ENCODE assay signal across 8 cellular contexts in genomic region chr2:99559075-99559662, GRCh38.
A peak's percentile ranks its signal among the peaks of the same experiment; 100 is the strongest.
DNase-seq lines count a peak whose midpoint lies in the region; ATAC-seq, FAIRE-seq and TF ChIP-seq lines count a peak whose summit lies in the region.

No MANE protein-coding gene starts in this region.

- WGBS in mammary epithelial cell (ENCODE audit: low coverage, missing lambda C conversion rate), result 3% methylated on average over 15 of the region's 17 CpGs

- TF ChIP-seq CTCF in GM12872 (IDR thresholded peaks at IDR 0.05; ENCODE audit: insufficient read depth, low read depth, low read length) (peak; percentile 90), mammary epithelial cell (conservative IDR thresholded peaks at IDR 0.05 in 1 of 2, IDR thresholded peaks at IDR 0.05 in 1 of 2; ENCODE audit: extremely low read depth in 1 of 2, insufficient read depth in 1 of 2, low read depth in 1 of 2, low read length in 2 of 2) (peak; percentile 97 to 98), kidney (IDR thresholded peaks at IDR 0.05; ENCODE audit: borderline replicate concordance, extremely low read depth, insufficient read depth) (peak; percentile 98)

- peak; percentile 67 for FAIRE-seq in kidney (lab: Jason Lieb, UNC)

- H3K27ac ChIP-seq in mammary epithelial cell (ENCODE audit: insufficient read depth, low read depth, low read length) (no peak overlapping the region), kidney (ENCODE audit: low read depth in 2 of 2, low read length in 2 of 2) (no peak overlapping the region)

- DNase-seq in NCI-H345 (lab: John Stamatoyannopoulos, UW) (peak; percentile 84), mammary epithelial cell (peak; percentile 50), kidney (peak; percentile 92)
- DNase-seq in activated CD4-positive, CD25-positive, alpha-beta regulatory T cell treated with anti-CD3 and anti-CD28 coated beads, Interleukin-2, amount 50 U/mL, for 16 hours (ENCODE audit: low read depth, low spot score), result peak; percentile 71
- peak; percentile 77 to 91 (median 84) for DNase-seq in stimulated activated CD4-positive, alpha-beta T cell treated with anti-CD3 and anti-CD28 coated beads, Interleukin-1b, Interleukin-23, amount 100 ng/mL, for 24 hours (ENCODE audit: low read depth in 4 of 4, low spot score in 1 of 4)

- H3K4me1 ChIP-seq in mammary epithelial cell (ENCODE audit: insufficient read depth, low read length) (no peaks in the 10 kb centered on the region), kidney (ENCODE audit: control insufficient read depth in 1 of 2, insufficient read depth in 1 of 2, low read depth in 1 of 2, low read length in 2 of 2) (no peaks in the 10 kb centered on the region)

- H2AFZ ChIP-seq in mammary epithelial cell (ENCODE audit: low read depth, low read length), result no peak overlapping the region

- no peak overlapping the region for H3K9ac ChIP-seq in mammary epithelial cell (ENCODE audit: insufficient read depth, low read length)
- no peak overlapping the region for H3K9ac ChIP-seq in kidney (ENCODE audit: low read length in 2 of 2)

- no peaks in the 10 kb centered on the region for H3K9me3 ChIP-seq in mammary epithelial cell (replicated peaks; ENCODE audit: insufficient read depth, low read length)
- H3K9me3 ChIP-seq in kidney (ENCODE audit: control insufficient read depth in 1 of 2, low read length in 2 of 2), result no peaks in the 10 kb centered on the region

- intact Hi-C loops in mammary epithelial cell (cut with micrococcal nuclease), result loop anchor here (1.0 to 10.0 kb wide), 5 partner anchors 136 to 823 kb away; no protein-coding TSS in a partner anchor
- intact Hi-C loops in kidney (cut with DNase I), result loop anchor here (5.0 kb wide), 1 partner anchor 683 kb away; no protein-coding TSS in a partner anchor

- CTCF ChIA-PET in mammary epithelial cell (lab: Charles Lee; ENCODE audit: low non-redundant PET), result interaction anchor here (0.5 to 0.7 kb wide), 5 partner anchors 94 to 753 kb away, joined by 4 to 6 read pairs (median 4); no protein-coding TSS in a partner anchor

- BruUV-seq in mammary epithelial cell (replicated peaks; lab: Mats Ljungman, UMichigan), result no TSS peak

- no peak overlapping the region for H3K4me3 ChIP-seq in mammary epithelial cell (replicated peaks in 1 of 3; ENCODE audit: insufficient read depth in 1 of 3, low read depth in 2 of 3, low read length in 3 of 3)
- H3K4me3 ChIP-seq in kidney (ENCODE audit: low read length in 2 of 2), result no peak overlapping the region

- H3K79me2 ChIP-seq in mammary epithelial cell (ENCODE audit: insufficient read depth, low read length), result no peaks in the 10 kb centered on the region

- no peak overlapping the region for H3K4me2 ChIP-seq in mammary epithelial cell (ENCODE audit: insufficient read depth, low read depth, low read length)

- in situ Hi-C loops in mammary epithelial cell (cut with MboI; ENCODE audit: low sequenced_read_pairs in 2 of 2), result loop anchor here (10.0 to 25.0 kb wide), 4 partner anchors 253 to 828 kb away; no protein-coding TSS in a partner anchor

- peak; percentile 67 for ATAC-seq in HG03103 (IDR thresholded peaks at IDR 0.05; ENCODE audit: low read depth, unreplicated experiment)
- ATAC-seq in HG03139 (IDR thresholded peaks at IDR 0.05; ENCODE audit: unreplicated experiment), result no peak

- H4K20me1 ChIP-seq in mammary epithelial cell (ENCODE audit: insufficient read depth, low read length), result no peaks in the 10 kb centered on the region

- dilution Hi-C loops in mammary epithelial cell (cut with HindIII; ENCODE audit: low sequenced_read_pairs), result no loop called here

- no peaks in the 10 kb centered on the region for H3K36me3 ChIP-seq in mammary epithelial cell (ENCODE audit: insufficient read depth, low read length)
- H3K36me3 ChIP-seq in kidney (ENCODE audit: control insufficient read depth in 1 of 2, insufficient read depth in 2 of 2, low read length in 2 of 2), result no peaks in the 10 kb centered on the region

- peaks cover 4% of the 10 kb centered on the region for H3K27me3 ChIP-seq in mammary epithelial cell (ENCODE audit: insufficient read depth, low read length)
